Comparison of ENCODE assay signal across 8 cellular contexts in genomic region chr7:158394936-158395335, GRCh38.
DNase-seq lines count a peak whose midpoint lies in the region; ATAC-seq and TF ChIP-seq lines count a peak whose summit lies in the region.

No MANE protein-coding gene starts in this region.

- H3K4me1 ChIP-seq in vagina: peaks cover 10% of the 10 kb centered on the region

- ATAC-seq in left lobe of liver: peak; percentile 84
- no peak for ATAC-seq in GM19395 (IDR thresholded peaks at IDR 0.05; ENCODE audit: unreplicated experiment)

- no peak overlapping the region for H3K4me3 ChIP-seq in vagina

- H3K27ac ChIP-seq in vagina: no peak overlapping the region

- TF ChIP-seq POLR2A in vagina (IDR thresholded peaks at IDR 0.05): no peak

- H3K9me3 ChIP-seq in vagina: no peaks in the 10 kb centered on the region

- TF ChIP-seq CTCF in vagina (IDR thresholded peaks at IDR 0.05): peak in 2 of 3 experiments; percentile 30 to 33

- no peaks in the 10 kb centered on the region for H3K36me3 ChIP-seq in vagina

- intact Hi-C loops in vagina (cut with DNase I): no loop called here

- H3K27me3 ChIP-seq in vagina: no peaks in the 10 kb centered on the region

- DNase-seq in COLO668 (lab: John Stamatoyannopoulos, UW; ENCODE audit: unreplicated experiment) (peak; percentile 22), HuH-7.5 (ENCODE audit: low spot score) (peak; percentile 73), left lobe of liver (ENCODE audit: low spot score) (no peak), vagina (ENCODE audit: extremely low spot score in 2 of 2) (no peak), NOMO-1 (lab: John Stamatoyannopoulos, UW; ENCODE audit: unreplicated experiment in 2 of 2) (no peak), NCI-H1930 (lab: John Stamatoyannopoulos, UW) (no peak)
- peak; percentile 54 to 64 for DNase-seq in activated T-cell treated with anti-CD3 and anti-CD28 coated beads, Interleukin-2, amount 50 U/mL, for 48 hours

Comparison
In these comparisons a context has a peak if more than half of its experiments do, and no peak if none do; other contexts are left out.
1. DNase-seq: peak in COLO668 (single experiment), HuH-7.5 (single experiment) and activated T-cell treated with anti-CD3 and anti-CD28 coated beads, Interleukin-2, amount 50 U/mL, for 48 hours (2 of 2); none in left lobe of liver (single experiment), vagina (0 of 2), NOMO-1 (0 of 2) and NCI-H1930 (0 of 2).